In the genomic region with DNA sequence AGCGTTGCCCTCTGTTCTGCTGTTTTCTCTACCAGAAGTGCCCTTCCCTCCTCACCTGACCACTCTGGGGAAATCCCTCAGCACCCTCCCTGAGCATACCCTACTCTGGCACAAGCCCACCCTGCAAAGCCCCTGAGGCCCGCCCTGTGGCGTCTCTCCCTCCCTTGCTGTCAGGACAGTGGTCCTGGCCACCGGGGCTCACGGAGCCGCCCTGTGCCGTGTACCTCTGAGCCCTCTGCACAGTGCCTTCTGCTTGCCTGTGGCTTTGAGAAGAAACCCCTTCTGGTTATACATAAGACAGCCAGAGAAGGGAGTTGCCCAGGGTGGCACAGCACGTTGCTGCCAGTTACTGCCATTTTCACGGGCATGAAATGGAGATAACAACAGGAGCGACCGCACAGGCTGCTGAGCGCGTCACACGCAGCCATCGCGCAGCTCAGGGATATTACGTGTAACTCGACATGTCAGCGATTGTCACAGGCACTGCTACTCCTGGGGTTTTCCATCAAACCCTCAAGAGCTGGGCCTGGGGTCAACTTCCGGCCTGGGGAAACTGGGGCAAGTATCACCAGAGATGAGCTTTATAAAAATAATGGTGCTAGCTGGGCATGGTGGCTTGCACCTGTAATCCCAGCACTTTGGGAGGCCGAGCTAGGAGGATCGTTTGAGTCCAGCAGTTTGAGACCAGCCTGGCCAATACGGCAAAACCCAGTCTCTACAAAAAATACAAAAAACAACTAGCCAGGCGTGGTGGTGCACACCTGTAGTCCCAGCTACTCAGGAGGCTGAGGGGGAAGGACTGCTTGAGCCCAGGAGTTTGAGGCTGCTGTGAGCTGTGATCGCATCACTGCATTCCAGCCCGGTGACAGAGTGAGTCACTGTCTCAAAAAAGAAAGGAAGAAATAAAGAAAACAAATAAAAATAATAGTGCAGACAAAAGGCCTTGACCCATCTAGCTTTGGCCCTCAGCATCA, we compare ENCODE assay signal across 19 cellular contexts. TPM values are rescaled to one million over a fixed set of nuclear protein-coding genes. Genes with fewer than 3 reads are reported as not detected.
A peak's percentile ranks its signal among the peaks of the same experiment; 100 is the strongest.
DNase-seq lines count a peak whose midpoint lies in the region; ATAC-seq, FAIRE-seq and TF ChIP-seq lines count a peak whose summit lies in the region.
"Had no signal": no experiment of that assay in that cellular context is flagged by ENCODE, and none has a peak within 500 bp of the region (broad histone marks: within the 10 kb centered on the region; RNA-seq: fewer than 3 reads in every experiment).

No MANE protein-coding gene starts in this region.

- H2BK12ac ChIP-seq in mesenchymal stem cell (ENCODE audit: low read length in 2 of 2): no peak overlapping the region

- H2AFZ ChIP-seq in mesenchymal stem cell (ENCODE audit: low read depth, low read length): no peak overlapping the region

- no peaks in the 10 kb centered on the region for H3K9me3 ChIP-seq in mesenchymal stem cell (ENCODE audit: control insufficient read depth, low read length)
- no peaks in the 10 kb centered on the region for H3K9me3 ChIP-seq in effector memory CD4-positive, alpha-beta T cell (ENCODE audit: control insufficient read depth, low read length)

- H3K18ac ChIP-seq in mesenchymal stem cell (ENCODE audit: low read depth in 1 of 2, low read length in 2 of 2): no peak overlapping the region

- H3K36me3 ChIP-seq in bronchial epithelial cell (ENCODE audit: control insufficient read depth, insufficient read depth, low read length): no peaks in the 10 kb centered on the region
- no peaks in the 10 kb centered on the region for H3K36me3 ChIP-seq in mesenchymal stem cell (ENCODE audit: control insufficient read depth in 1 of 2, insufficient read depth in 2 of 2, low read depth in 1 of 2, low read length in 2 of 2)
- H3K36me3 ChIP-seq in effector memory CD4-positive, alpha-beta T cell (ENCODE audit: control insufficient read depth, insufficient read depth, low read length): no peaks in the 10 kb centered on the region

- H3K9ac ChIP-seq in mesenchymal stem cell (ENCODE audit: low read length): no peak overlapping the region

- H3K27me3 ChIP-seq in bronchial epithelial cell (ENCODE audit: control insufficient read depth, insufficient read depth, low read length): no peaks in the 10 kb centered on the region
- H3K27me3 ChIP-seq in mesenchymal stem cell (ENCODE audit: control insufficient read depth in 1 of 2, insufficient read depth in 1 of 2, low read length in 2 of 2): peaks cover 0 to 36% of the 10 kb centered on the region in 2 experiments
- no peaks in the 10 kb centered on the region for H3K27me3 ChIP-seq in effector memory CD4-positive, alpha-beta T cell (replicated peaks; ENCODE audit: control insufficient read depth, insufficient read depth, low read length, poor library complexity, severe bottlenecking)

- H3K27ac ChIP-seq in mesenchymal stem cell (ENCODE audit: low read length, poor library complexity, severe bottlenecking): no peak overlapping the region
- H3K27ac ChIP-seq in effector memory CD4-positive, alpha-beta T cell (ENCODE audit: insufficient read depth, low read length, poor library complexity, severe bottlenecking): no peak overlapping the region

- no peaks in the 10 kb centered on the region for H3K27me3 Mint-ChIP-seq in natural killer cell treated with Interleukin-12 subunit alpha and Interleukin-12 subunit beta and Interleukin-15 and Interleukin-18, amount 100 ng/mL, for 72 hours
- H3K27me3 Mint-ChIP-seq in natural killer cell (ENCODE audit: low read depth in 2 of 2): peaks cover 0 to 2% of the 10 kb centered on the region in 2 donors

- H3K14ac ChIP-seq in mesenchymal stem cell (ENCODE audit: low read length in 2 of 2): no peak overlapping the region

- no peak overlapping the region for H4K8ac ChIP-seq in mesenchymal stem cell (ENCODE audit: low read length)

- H3K4ac ChIP-seq in mesenchymal stem cell (ENCODE audit: low read depth in 1 of 2, low read length in 2 of 2): no peak overlapping the region

- no peak for FAIRE-seq in bronchial epithelial cell (lab: Jason Lieb, UNC)
- FAIRE-seq: GM12891 had no signal

- H3K27ac Mint-ChIP-seq in natural killer cell treated with Interleukin-12 subunit alpha and Interleukin-12 subunit beta and Interleukin-15 and Interleukin-18, amount 100 ng/mL, for 72 hours: no peak overlapping the region
- H3K27ac Mint-ChIP-seq in natural killer cell: no peak overlapping the region
- H3K27ac Mint-ChIP-seq: effector memory CD8-positive, alpha-beta T cell; naive thymus-derived CD4-positive, alpha-beta T cell; T-helper 2 cell treated with Interferon-gamma antibody and Interleukin-4, amounts not matched to agents 5 μg/mL and 100 μg/mL, for 36 hours had no signal

- peak; percentile 53 for DNase-seq in natural killer cell treated with Interleukin-12 subunit alpha and Interleukin-12 subunit beta and Interleukin-15 and Interleukin-18, amount 100 ng/mL, for 72 hours (ENCODE audit: low spot score)
- DNase-seq in natural killer cell (no peak), bronchial epithelial cell (ENCODE audit: low read depth) (peak; percentile 12), mesenchymal stem cell (peak; percentile 15), COR-L47 (lab: John Stamatoyannopoulos, UW) (no peak)
- DNase-seq in effector memory CD4-positive, alpha-beta T cell: no peak
- DNase-seq in stimulated activated CD4-positive, alpha-beta T cell treated with anti-CD3 and anti-CD28 coated beads, Interleukin-4, amount 100 ng/mL, for 1 hour: no peak
- no peak for DNase-seq in stimulated activated CD8-positive, alpha-beta memory T cell treated with anti-CD3 and anti-CD28 coated beads, Interleukin-4, amount 100 ng/mL, for 48 hours
- DNase-seq: activated CD4-positive, alpha-beta T cell treated with anti-CD3 and anti-CD28 coated beads for 4 hours; activated CD8-positive, alpha-beta memory T cell treated with anti-CD3 and anti-CD28 coated beads, Interleukin-2, amount 50 U/mL, for 4 hours; activated naive CD4-positive, alpha-beta T cell; effector memory CD8-positive, alpha-beta T cell; GDM1; naive thymus-derived CD4-positive, alpha-beta T cell; NK-92 treated with Interleukin-12 subunit alpha and Interleukin-12 subunit beta, amount 100 ng/mL, for 24 hours had no signal

- no peak overlapping the region for H2BK120ac ChIP-seq in mesenchymal stem cell (ENCODE audit: low read depth, low read length)

- ATAC-seq in natural killer cell treated with Interleukin-12 subunit alpha and Interleukin-12 subunit beta and Interleukin-15 and Interleukin-18, amount 100 ng/mL, for 72 hours: no peak
- no peak for ATAC-seq in natural killer cell
- ATAC-seq: effector memory CD8-positive, alpha-beta T cell; naive thymus-derived CD4-positive, alpha-beta T cell had no signal

- no peak overlapping the region for H3K4me3 Mint-ChIP-seq in natural killer cell treated with Interleukin-12 subunit alpha and Interleukin-12 subunit beta and Interleukin-15 and Interleukin-18, amount 100 ng/mL, for 72 hours
- no peak overlapping the region for H3K4me3 Mint-ChIP-seq in natural killer cell
- H3K4me3 Mint-ChIP-seq: effector memory CD8-positive, alpha-beta T cell; naive thymus-derived CD4-positive, alpha-beta T cell; T-helper 2 cell treated with Interferon-gamma antibody and Interleukin-4, amounts not matched to agents 5 μg/mL and 100 μg/mL, for 36 hours had no signal

- no peak overlapping the region for H2BK5ac ChIP-seq in mesenchymal stem cell (ENCODE audit: low read depth, low read length, poor library complexity, severe bottlenecking)

- H3K4me3 ChIP-seq in bronchial epithelial cell (ENCODE audit: low read depth, low read length): no peak overlapping the region
- H3K4me3 ChIP-seq in mesenchymal stem cell (ENCODE audit: insufficient read depth in 1 of 2, low read depth in 1 of 2, low read length in 2 of 2): no peak overlapping the region
- no peak overlapping the region for H3K4me3 ChIP-seq in effector memory CD4-positive, alpha-beta T cell (ENCODE audit: insufficient read depth, low read depth, low read length, poor library complexity, severe bottlenecking)

- H3K4me1 Mint-ChIP-seq in natural killer cell treated with Interleukin-12 subunit alpha and Interleukin-12 subunit beta and Interleukin-15 and Interleukin-18, amount 100 ng/mL, for 72 hours (ENCODE audit: low read depth in 2 of 2): no peaks in the 10 kb centered on the region
- no peaks in the 10 kb centered on the region for H3K4me1 Mint-ChIP-seq in natural killer cell
- H3K4me1 Mint-ChIP-seq: naive thymus-derived CD4-positive, alpha-beta T cell had no signal

- no peak overlapping the region for H3K4me2 ChIP-seq in mesenchymal stem cell (ENCODE audit: low read length, poor library complexity, severe bottlenecking)

- no peak overlapping the region for H4K91ac ChIP-seq in mesenchymal stem cell (ENCODE audit: low read length)

- no peaks in the 10 kb centered on the region for H3K36me3 Mint-ChIP-seq in natural killer cell treated with Interleukin-12 subunit alpha and Interleukin-12 subunit beta and Interleukin-15 and Interleukin-18, amount 100 ng/mL, for 72 hours
- H3K36me3 Mint-ChIP-seq in natural killer cell: no peaks in the 10 kb centered on the region
- H3K36me3 Mint-ChIP-seq: naive thymus-derived CD4-positive, alpha-beta T cell had no signal

- no peaks in the 10 kb centered on the region for H3K9me3 Mint-ChIP-seq in natural killer cell treated with Interleukin-12 subunit alpha and Interleukin-12 subunit beta and Interleukin-15 and Interleukin-18, amount 100 ng/mL, for 72 hours
- no peaks in the 10 kb centered on the region for H3K9me3 Mint-ChIP-seq in natural killer cell
- H3K9me3 Mint-ChIP-seq: effector memory CD8-positive, alpha-beta T cell; naive thymus-derived CD4-positive, alpha-beta T cell; T-helper 2 cell treated with Interferon-gamma antibody and Interleukin-4, amounts not matched to agents 5 μg/mL and 100 μg/mL, for 36 hours had no signal

- no peak overlapping the region for H2AK5ac ChIP-seq in mesenchymal stem cell (ENCODE audit: low read length, severe bottlenecking)

- no peaks in the 10 kb centered on the region for H3K79me1 ChIP-seq in mesenchymal stem cell (replicated peaks; ENCODE audit: low read length, poor library complexity, severe bottlenecking)

- H3K4me1 ChIP-seq in mesenchymal stem cell (ENCODE audit: control insufficient read depth, insufficient read depth, low read depth, low read length): peaks cover 5% of the 10 kb centered on the region
- H3K4me1 ChIP-seq in effector memory CD4-positive, alpha-beta T cell (ENCODE audit: control insufficient read depth, insufficient read depth, low read length, poor library complexity, severe bottlenecking): no peaks in the 10 kb centered on the region

- WGBS in mesenchymal stem cell: 83% methylated on average over 21 of the region's 26 CpGs

- intact Hi-C loops in natural killer cell (cut with micrococcal nuclease): no loop called here

- H2BK15ac ChIP-seq in mesenchymal stem cell (ENCODE audit: low read depth, poor library complexity, severe bottlenecking): no peak overlapping the region

- no peak overlapping the region for H3K23ac ChIP-seq in mesenchymal stem cell (ENCODE audit: low read length in 2 of 2)

- TF ChIP-seq CTCF in natural killer cell (IDR thresholded peaks at IDR 0.05) (no peak), bronchial epithelial cell (IDR thresholded peaks at IDR 0.05; ENCODE audit: insufficient read depth, low read length, severe bottlenecking) (no peak)

RNA-seq across cellular contexts. Expression of a gene that starts 14.8 kb away (rescaled TPM):
- total RNA-seq in natural killer cell treated with Interleukin-12 subunit alpha and Interleukin-12 subunit beta and Interleukin-15 and Interleukin-18, amount 100 ng/mL, for 72 hours: not detected
- total RNA-seq in natural killer cell (not detected), bronchial epithelial cell (not detected in 2 replicates)
- polyA plus RNA-seq in mesenchymal stem cell (2013, experiment 1 of 2): not detected
- not detected for polyA plus RNA-seq in mesenchymal stem cell (2013, experiment 2 of 2)
- total RNA-seq: liver; naive thymus-derived CD4-positive, alpha-beta T cell; subcutaneous adipose tissue had no signal
- polyA plus RNA-seq: liver; naive thymus-derived CD4-positive, alpha-beta T cell had no signal

RNA-seq across cellular contexts. Expression of a gene that starts 29.3 kb away (rescaled TPM):
- 10 to 100 TPM in 1 of 2 donors, 1 to 10 TPM in 1; 3.7 to 17.9 TPM for total RNA-seq in natural killer cell treated with Interleukin-12 subunit alpha and Interleukin-12 subunit beta and Interleukin-15 and Interleukin-18, amount 100 ng/mL, for 72 hours
- total RNA-seq in natural killer cell (under 1 TPM in 2 of 3 donors, not detected in 1; 0.07 to 0.20 TPM), bronchial epithelial cell (0.26 and 2.7 TPM in 2 replicates)
- not detected for polyA plus RNA-seq in mesenchymal stem cell (2013, experiment 1 of 2)
- 0.01 TPM for polyA plus RNA-seq in mesenchymal stem cell (2013, experiment 2 of 2)
- polyA plus RNA-seq: naive thymus-derived CD4-positive, alpha-beta T cell had no signal

Comparison
In these comparisons a context has a peak if more than half of its experiments do, and no peak if none do; other contexts are left out.
1. DNase-seq: peak in natural killer cell treated with Interleukin-12 subunit alpha and Interleukin-12 subunit beta and Interleukin-15 and Interleukin-18, amount 100 ng/mL, for 72 hours (single experiment), bronchial epithelial cell (single experiment) and mesenchymal stem cell (single experiment); none in natural killer cell (single experiment), effector memory CD4-positive, alpha-beta T cell (0 of 3), stimulated activated CD4-positive, alpha-beta T cell treated with anti-CD3 and anti-CD28 coated beads, Interleukin-4, amount 100 ng/mL, for 1 hour (single experiment), stimulated activated CD8-positive, alpha-beta memory T cell treated with anti-CD3 and anti-CD28 coated beads, Interleukin-4, amount 100 ng/mL, for 48 hours (single experiment) and COR-L47 (single experiment).